ENCODE assay signal across 13 cellular contexts in the genomic region with DNA sequence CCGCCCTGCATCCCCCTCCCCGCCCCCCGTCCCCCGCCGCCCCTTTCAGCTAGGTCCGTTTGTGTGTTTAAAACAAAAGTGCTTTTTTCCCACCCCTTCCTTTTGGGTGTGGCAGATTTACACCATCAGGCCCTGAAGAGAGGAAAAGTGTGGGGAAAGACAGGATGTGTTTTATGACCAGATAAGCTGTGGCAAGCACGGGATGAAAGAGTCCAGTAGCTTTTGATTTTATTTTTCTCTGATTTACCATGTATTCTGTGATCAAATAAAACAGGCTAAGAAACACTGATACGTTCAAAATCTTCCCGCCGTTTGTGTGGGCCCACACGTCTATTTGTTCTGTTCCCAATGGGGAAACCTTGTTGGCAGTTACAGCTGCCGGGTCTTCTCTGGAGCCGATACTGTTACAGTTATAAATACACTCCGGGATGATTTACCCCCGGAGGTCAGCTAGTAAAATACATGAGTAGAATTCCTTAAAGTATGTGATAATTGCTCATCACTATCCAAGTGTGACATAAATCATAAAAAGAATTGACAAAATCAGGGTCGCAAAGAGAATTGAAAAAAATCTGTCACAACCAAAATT. TPM values are rescaled to one million over a fixed set of nuclear protein-coding genes. Genes with fewer than 3 reads are reported as not detected.
DNase-seq lines count a peak whose midpoint lies in the region; ATAC-seq, FAIRE-seq and TF ChIP-seq lines count a peak whose summit lies in the region.
"Had no signal": no experiment of that assay in that cellular context is flagged by ENCODE, and none has a peak within 500 bp of the region (broad histone marks: within the 10 kb centered on the region; RNA-seq: fewer than 3 reads in every experiment).

No MANE protein-coding gene starts in this region.

- H3K4me1 Mint-ChIP-seq in stimulated activated naive CD8-positive, alpha-beta T cell treated with anti-CD3 and anti-CD28 coated beads, Interleukin-15, amount 100 ng/mL, for 72 hours = peaks cover 7% of the 10 kb centered on the region

- WGBS in K562 (ENCODE audit: insufficient coverage, low coverage, missing lambda C conversion rate) = 2% methylated on average over 16 of the region's 16 CpGs
- 84 to 89% methylated on average over 4 to 7 of the region's 16 CpGs for WGBS in mesodermal cell (ENCODE audit: insufficient coverage in 2 of 2), 2 experiments

- H3K27me3 ChIP-seq in K562 (ENCODE audit: control insufficient read depth in 2 of 2, insufficient read depth in 2 of 2, low read length in 2 of 2) (no peaks in the 10 kb centered on the region), WERI-Rb-1 (ENCODE audit: insufficient read depth, low read depth, severe bottlenecking) (no peaks in the 10 kb centered on the region), foreskin keratinocyte (no peaks in the 10 kb centered on the region)
- H3K27me3 ChIP-seq: ascending aorta had no signal

- H3K9ac ChIP-seq in K562 (ENCODE audit: insufficient read depth in 1 of 2, low read depth in 2 of 2, low read length in 2 of 2) = no peak overlapping the region

- no peak for TF ChIP-seq POLR2A in K562 (conservative IDR thresholded peaks at IDR 0.05)

- H3K4me3 Mint-ChIP-seq in stimulated activated naive CD8-positive, alpha-beta T cell treated with anti-CD3 and anti-CD28 coated beads, Interleukin-15, amount 100 ng/mL, for 72 hours = peak overlapping the region in 1 of 2 donors; percentile 28
- H3K4me3 Mint-ChIP-seq: activated CD8-positive, alpha-beta memory T cell treated with anti-CD3 and anti-CD28 coated beads, Interleukin-2, amount 10 ng/mL, durations not matched to agents 7 days and 5 days had no signal

- peak overlapping the region; percentile 25; the same call in 1 of the 2 replicates for H3K4me2 ChIP-seq in K562 (ENCODE audit: insufficient read depth, low read length)

- POLR2A ChIA-PET in K562 (lab: Yijun Ruan, JAX) = interaction anchor here (2.5 to 3.0 kb wide), 2 partner anchors 10 kb away, joined by 10 to 21 read pairs; partner anchors contain the start of genes ANKRD37 and LRP2BP

- peaks cover 11 to 16% of the 10 kb centered on the region in 2 donors for H3K9me3 Mint-ChIP-seq in stimulated activated naive CD8-positive, alpha-beta T cell treated with anti-CD3 and anti-CD28 coated beads, Interleukin-15, amount 100 ng/mL, for 72 hours

- H3K9me1 ChIP-seq in K562 (ENCODE audit: control insufficient read depth, insufficient read depth, low read length) = no peaks in the 10 kb centered on the region

- H2AFZ ChIP-seq in K562 (ENCODE audit: low read depth, low read length) = no peak overlapping the region

- H3K9me3 ChIP-seq in K562 (replicated peaks; ENCODE audit: control insufficient read depth, insufficient read depth, low read depth, low read length) (no peaks in the 10 kb centered on the region), mesodermal cell (ENCODE audit: control insufficient read depth, low read length) (no peaks in the 10 kb centered on the region), WERI-Rb-1 (ENCODE audit: severe bottlenecking) (peaks cover 7% of the 10 kb centered on the region)
- H3K9me3 ChIP-seq: ascending aorta, left lung had no signal

- intact Hi-C loops in K562 (cut with micrococcal nuclease) = no loop called here

- FAIRE-seq in K562 (lab: Jason Lieb, UNC) = peak; percentile 46

- CTCF ChIA-PET in K562 (lab: Yijun Ruan, JAX; ENCODE audit: low intra/inter-chr PET ratio) = no interaction called here

- no peak for DNase-seq in stimulated activated naive CD8-positive, alpha-beta T cell treated with anti-CD3 and anti-CD28 coated beads, Interleukin-15, amount 100 ng/mL, for 72 hours
- DNase-seq in stimulated activated naive CD8-positive, alpha-beta T cell treated with anti-CD3 and anti-CD28 coated beads, Interleukin-15, Interleukin-2, amounts not matched to agents 100 U/mL and 50 U/mL, for 24 hours = no peak
- DNase-seq in K562 (ENCODE audit: extremely low read depth in 1 of 4, low spot score in 3 of 4) (peak in 3 of 4 experiments; percentile 10 to 67 (median 51)), H4 (ENCODE audit: low spot score) (no peak), WERI-Rb-1 (no peak), pons (ENCODE audit: low spot score) (no peak), foreskin keratinocyte (no peak)
- DNase-seq: activated CD8-positive, alpha-beta memory T cell treated with anti-CD3 and anti-CD28 coated beads, Interleukin-2, amount 10 ng/mL, durations not matched to agents 7 days and 5 days; left lung; NCI-H524 had no signal

- in situ Hi-C loops in K562 (cut with MboI) = no loop called here

- peak; percentile 68 for TF ChIP-seq EP300 in K562 (IDR thresholded peaks at IDR 0.05; ENCODE audit: low read length)

- H3K27ac ChIP-seq in K562 (ENCODE audit: extremely low read depth, low read depth, low read length) = no peak overlapping the region; the same call in 2 of the 3 replicates
- H3K27ac ChIP-seq in mesodermal cell (ENCODE audit: low read depth, low read length, severe bottlenecking) = peak overlapping the region; percentile 41
- no peak overlapping the region for H3K27ac ChIP-seq in WERI-Rb-1
- no peak overlapping the region for H3K27ac ChIP-seq in foreskin keratinocyte

- H3K4me3 ChIP-seq in K562 (no peak overlapping the region), mesodermal cell (ENCODE audit: extremely low read depth, insufficient read depth, low read length, poor library complexity, severe bottlenecking) (no peak overlapping the region), WERI-Rb-1 (ENCODE audit: low read depth, low read length) (no peak overlapping the region)
- H3K4me3 ChIP-seq: ascending aorta, left lung had no signal

- no peaks in the 10 kb centered on the region for H3K79me2 ChIP-seq in K562 (ENCODE audit: control insufficient read depth, insufficient read depth, low read length)

- H3K36me3 ChIP-seq in K562 (ENCODE audit: control insufficient read depth, insufficient read depth, low read length) (no peaks in the 10 kb centered on the region), mesodermal cell (ENCODE audit: control insufficient read depth, insufficient read depth, low read length) (no peaks in the 10 kb centered on the region), WERI-Rb-1 (no peaks in the 10 kb centered on the region)
- H3K36me3 ChIP-seq: ascending aorta, left lung had no signal

- TF ChIP-seq CTCF in K562 (IDR thresholded peaks at IDR 0.05 in 2 of 3, conservative IDR thresholded peaks at IDR 0.05 in 1 of 3; ENCODE audit: insufficient read depth in 2 of 3, low read depth in 1 of 3, low read length in 3 of 3) (no peak), WERI-Rb-1 (IDR thresholded peaks at IDR 0.05; ENCODE audit: low read depth, low read length) (no peak), foreskin keratinocyte (conservative IDR thresholded peaks at IDR 0.05) (no peak)

- no TSS peak for BruUV-seq in K562 (replicated peaks; lab: Mats Ljungman, UMichigan)

- peak overlapping the region; percentile 27 to 54 for H3K27ac Mint-ChIP-seq in stimulated activated naive CD8-positive, alpha-beta T cell treated with anti-CD3 and anti-CD28 coated beads, Interleukin-15, amount 100 ng/mL, for 72 hours
- H3K27ac Mint-ChIP-seq: activated CD8-positive, alpha-beta memory T cell treated with anti-CD3 and anti-CD28 coated beads, Interleukin-2, amount 10 ng/mL, durations not matched to agents 7 days and 5 days had no signal

- H3K4me1 ChIP-seq in K562 (replicated peaks in 1 of 2; ENCODE audit: control insufficient read depth in 2 of 2, insufficient read depth in 2 of 2, low read length in 2 of 2) (peaks cover 10 to 16% of the 10 kb centered on the region in 2 experiments; a peak in 3 of 5 replicates), mesodermal cell (ENCODE audit: control insufficient read depth, insufficient read depth, low read length, poor library complexity, severe bottlenecking) (peaks cover 3% of the 10 kb centered on the region), foreskin keratinocyte (no peaks in the 10 kb centered on the region)

- no peaks in the 10 kb centered on the region for H4K20me1 ChIP-seq in K562 (replicated peaks; ENCODE audit: control insufficient read depth, insufficient read depth, low read length)

- ATAC-seq in stimulated activated naive CD8-positive, alpha-beta T cell treated with anti-CD3 and anti-CD28 coated beads, Interleukin-15, amount 100 ng/mL, for 72 hours = no peak
- ATAC-seq in stimulated activated naive CD8-positive, alpha-beta T cell treated with anti-CD3 and anti-CD28 coated beads, Interleukin-15, Interleukin-2, amounts not matched to agents 100 U/mL and 50 U/mL, for 24 hours = no peak
- ATAC-seq in K562 (peak; percentile 77), foreskin keratinocyte (no peak)
- ATAC-seq: activated CD8-positive, alpha-beta memory T cell treated with anti-CD3 and anti-CD28 coated beads, Interleukin-2, amount 10 ng/mL, durations not matched to agents 7 days and 5 days; left lung; SK-N-SH treated with all-trans-retinoic acid at 6 μM for 48 hours had no signal

- TF ChIP-seq RAD21 in K562 (CRISPR knock-in tag; conservative IDR thresholded peaks at IDR 0.05 in 1 of 2, IDR thresholded peaks at IDR 0.05 in 1 of 2) = no peak

- peaks cover 33% of the 10 kb centered on the region for H3K27me3 Mint-ChIP-seq in stimulated activated naive CD8-positive, alpha-beta T cell treated with anti-CD3 and anti-CD28 coated beads, Interleukin-15, amount 100 ng/mL, for 72 hours
- H3K27me3 Mint-ChIP-seq: activated CD8-positive, alpha-beta memory T cell treated with anti-CD3 and anti-CD28 coated beads, Interleukin-2, amount 10 ng/mL, durations not matched to agents 7 days and 5 days had no signal

RNA-seq across cellular contexts. Expression of gene LRP2BP, which starts 10.8 kb away (rescaled TPM):
- total RNA-seq in K562 (2011; cell fraction: chromatin; rRNA removed; ENCODE audit: low replicate concordance) = 2.8 and 10.2 TPM in 2 replicates
- 1.5 and 2.1 TPM in 2 replicates for total RNA-seq in K562 (2011; cell fraction: nucleolus; rRNA removed)
- total RNA-seq in K562 (2011; cell fraction: nucleoplasm; rRNA removed) = 5.4 and 7.9 TPM in 2 replicates
- 0.24 and 0.91 TPM in 2 replicates for total RNA-seq in K562 (2014; rRNA removed)
- 0.62 and 1.1 TPM in 2 replicates for total RNA-seq in K562 (2014; rRNA removed; fragmentation: Illumina TruSeq; extraction: Trizol)
- total RNA-seq in K562 (2015; rRNA removed; fragmentation: Illumina TruSeq; extraction: Trizol) = 0.45 and 0.62 TPM in 2 replicates
- 0.40 and 0.42 TPM in 2 replicates for total RNA-seq in K562 (2021)
- 2.1 TPM in 2 replicates for polyA plus RNA-seq in K562 (2011; rRNA removed)
- 0.22 and 0.47 TPM in 2 replicates for polyA plus RNA-seq in K562 (2011; cell fraction: cytosol; rRNA removed)
- 4.4 and 6.1 TPM in 2 replicates for polyA plus RNA-seq in K562 (2011; cell fraction: nucleus; rRNA removed)
- 0.62 and 1.2 TPM in 2 replicates for polyA plus RNA-seq in K562 (2012)
- 0.22 and 0.45 TPM in 2 replicates for polyA plus RNA-seq in K562 (2014; fragmentation: Illumina TruSeq; extraction: Trizol)
- polyA plus RNA-seq in K562 (2014; fragmentation: Nextera tagmentation; extraction: Ambion mirVana) = under 1 TPM; 0.51 to 0.59 TPM
- 0.49 and 0.78 TPM in 2 replicates for polyA plus RNA-seq in K562 (2014; rRNA removed)
- polyA minus RNA-seq in K562 (2011; rRNA and poly(A)+ RNA removed) = 1.8 and 2.5 TPM in 2 replicates
- 0.46 TPM in 1 of 2 replicates, not detected in the other for polyA minus RNA-seq in K562 (2011; cell fraction: cytosol; rRNA and poly(A)+ RNA removed)
- 1.9 and 3.8 TPM in 2 replicates for polyA minus RNA-seq in K562 (2011; cell fraction: nucleus; rRNA and poly(A)+ RNA removed)
- 0.48 TPM for polyA plus RNA-seq in mesodermal cell (2013, experiment 1 of 2)
- polyA plus RNA-seq in mesodermal cell (2013, experiment 2 of 2) = 0.35 TPM
- 0.35 and 0.39 TPM in 2 replicates for total RNA-seq in H4 (2014; rRNA removed; shearing (Covaris generic))
- total RNA-seq in foreskin keratinocyte = 0.14 and 0.24 TPM in 2 replicates
- 0.08 and 0.09 TPM in 2 replicates for polyA plus RNA-seq in foreskin keratinocyte

RNA-seq across cellular contexts. Expression of gene ANKRD37, which starts 11.7 kb away (rescaled TPM):
- total RNA-seq in K562 (2011; cell fraction: chromatin; rRNA removed; ENCODE audit: low replicate concordance) = 16.6 and 36.8 TPM in 2 replicates
- total RNA-seq in K562 (2011; cell fraction: nucleolus; rRNA removed) = 19.0 and 25.1 TPM in 2 replicates
- total RNA-seq in K562 (2011; cell fraction: nucleoplasm; rRNA removed) = 23.8 and 26.5 TPM in 2 replicates
- total RNA-seq in K562 (2014; rRNA removed) (3.8 and 6.5 TPM in 2 replicates), K562 (2014; rRNA removed; fragmentation: Illumina TruSeq; extraction: Trizol) (2.5 and 3.6 TPM in 2 replicates), K562 (2015; rRNA removed; fragmentation: Illumina TruSeq; extraction: Trizol) (2.1 and 2.3 TPM in 2 replicates), K562 (2021) (6.1 and 8.3 TPM in 2 replicates), foreskin keratinocyte (2.3 and 2.5 TPM in 2 replicates)
- polyA plus RNA-seq in K562 (2011; rRNA removed) (53.7 and 57.3 TPM in 2 replicates), K562 (2014; fragmentation: Illumina TruSeq; extraction: Trizol) (1.9 and 3.3 TPM in 2 replicates), K562 (2014; fragmentation: Nextera tagmentation; extraction: Ambion mirVana) (1 to 10 TPM; 1.3 to 3.1 TPM), K562 (2014; rRNA removed) (5.1 and 11.5 TPM in 2 replicates), foreskin keratinocyte (2.1 and 2.2 TPM in 2 replicates)
- 31.7 and 42.0 TPM in 2 replicates for polyA plus RNA-seq in K562 (2011; cell fraction: cytosol; rRNA removed)
- 43.2 and 57.2 TPM in 2 replicates for polyA plus RNA-seq in K562 (2011; cell fraction: nucleus; rRNA removed)
- polyA plus RNA-seq in K562 (2012) = 9.2 and 12.4 TPM in 2 replicates
- 20.3 and 21.4 TPM in 2 replicates for polyA minus RNA-seq in K562 (2011; rRNA and poly(A)+ RNA removed)
- 11.2 and 14.8 TPM in 2 replicates for polyA minus RNA-seq in K562 (2011; cell fraction: cytosol; rRNA and poly(A)+ RNA removed)
- polyA minus RNA-seq in K562 (2011; cell fraction: nucleus; rRNA and poly(A)+ RNA removed) = 21.1 and 29.7 TPM in 2 replicates
- 3.7 TPM for polyA plus RNA-seq in mesodermal cell (2013, experiment 1 of 2)
- polyA plus RNA-seq in mesodermal cell (2013, experiment 2 of 2) = 2.0 TPM
- 6.4 and 9.5 TPM in 2 replicates for total RNA-seq in H4 (2014; rRNA removed; shearing (Covaris generic))

RNA-seq across cellular contexts. Expression of gene UFSP2, which starts 40.8 kb away (rescaled TPM):
- 21.8 and 37.1 TPM in 2 replicates for total RNA-seq in K562 (2011; cell fraction: chromatin; rRNA removed; ENCODE audit: low replicate concordance)
- total RNA-seq in K562 (2011; cell fraction: nucleolus; rRNA removed) = 8.4 and 11.0 TPM in 2 replicates
- 18.9 and 20.2 TPM in 2 replicates for total RNA-seq in K562 (2011; cell fraction: nucleoplasm; rRNA removed)
- 20.2 and 21.8 TPM in 2 replicates for total RNA-seq in K562 (2014; rRNA removed)
- total RNA-seq in K562 (2014; rRNA removed; fragmentation: Illumina TruSeq; extraction: Trizol) = 28.2 and 29.9 TPM in 2 replicates
- 21.2 and 22.0 TPM in 2 replicates for total RNA-seq in K562 (2015; rRNA removed; fragmentation: Illumina TruSeq; extraction: Trizol)
- 20.7 and 24.5 TPM in 2 replicates for total RNA-seq in K562 (2021)
- 49.6 and 55.8 TPM in 2 replicates for polyA plus RNA-seq in K562 (2011; rRNA removed)
- polyA plus RNA-seq in K562 (2011; cell fraction: cytosol; rRNA removed) = 20.2 and 33.1 TPM in 2 replicates
- polyA plus RNA-seq in K562 (2011; cell fraction: nucleus; rRNA removed) = 12.0 and 17.0 TPM in 2 replicates
- 19.1 and 24.0 TPM in 2 replicates for polyA plus RNA-seq in K562 (2012)
- 22.9 and 26.6 TPM in 2 replicates for polyA plus RNA-seq in K562 (2014; fragmentation: Illumina TruSeq; extraction: Trizol)
- 10 to 100 TPM; 41.0 to 45.7 TPM for polyA plus RNA-seq in K562 (2014; fragmentation: Nextera tagmentation; extraction: Ambion mirVana)
- polyA plus RNA-seq in K562 (2014; rRNA removed) = 20.1 and 25.0 TPM in 2 replicates
- polyA minus RNA-seq in K562 (2011; rRNA and poly(A)+ RNA removed) = 52.4 and 56.8 TPM in 2 replicates
- polyA minus RNA-seq in K562 (2011; cell fraction: cytosol; rRNA and poly(A)+ RNA removed) = 15.7 and 26.4 TPM in 2 replicates
- 8.1 and 20.4 TPM in 2 replicates for polyA minus RNA-seq in K562 (2011; cell fraction: nucleus; rRNA and poly(A)+ RNA removed)
- 35.2 TPM for polyA plus RNA-seq in mesodermal cell (2013, experiment 1 of 2)
- 33.0 TPM for polyA plus RNA-seq in mesodermal cell (2013, experiment 2 of 2)
- 38.9 and 39.7 TPM in 2 replicates for total RNA-seq in H4 (2014; rRNA removed; shearing (Covaris generic))
- 22.5 and 24.9 TPM in 2 replicates for total RNA-seq in foreskin keratinocyte
- polyA plus RNA-seq in foreskin keratinocyte = 16.2 and 19.7 TPM in 2 replicates

Comparison
In these comparisons a context has a peak if more than half of its experiments do, and no peak if none do; other contexts are left out.
1. DNase-seq: peak in K562 (3 of 4); none in stimulated activated naive CD8-positive, alpha-beta T cell treated with anti-CD3 and anti-CD28 coated beads, Interleukin-15, amount 100 ng/mL, for 72 hours (0 of 2), stimulated activated naive CD8-positive, alpha-beta T cell treated with anti-CD3 and anti-CD28 coated beads, Interleukin-15, Interleukin-2, amounts not matched to agents 100 U/mL and 50 U/mL, for 24 hours (single experiment), H4 (single experiment), WERI-Rb-1 (single experiment), pons (single experiment) and foreskin keratinocyte (0 of 2).